ENCODE assay signal across 15 cellular contexts in genomic region chr5:128469924-128470323, GRCh38.
A peak's percentile ranks its signal among the peaks of the same experiment; 100 is the strongest.
DNase-seq lines count a peak whose midpoint lies in the region; ATAC-seq and TF ChIP-seq lines count a peak whose summit lies in the region.
"Had no signal": no experiment of that assay in that cellular context is flagged by ENCODE, and none has a peak within 500 bp of the region (broad histone marks: within the 10 kb centered on the region; RNA-seq: fewer than 3 reads in every experiment).

No MANE protein-coding gene starts in this region.

- no peak for TF ChIP-seq CTCF in fibroblast of the aortic adventitia (IDR thresholded peaks at IDR 0.05; ENCODE audit: insufficient read depth, low read length)
- TF ChIP-seq CTCF in osteocyte (IDR thresholded peaks at IDR 0.05): no peak

- peaks cover 69% of the 10 kb centered on the region for H3K36me3 Mint-ChIP-seq in osteocyte (ENCODE audit: unreplicated experiment)
- H3K36me3 Mint-ChIP-seq: CD4-positive, alpha-beta memory T cell had no signal

- ATAC-seq in GM18873 (IDR thresholded peaks at IDR 0.05; ENCODE audit: low FRiP score, unreplicated experiment): no peak

- H3K4me1 Mint-ChIP-seq in osteocyte (ENCODE audit: unreplicated experiment): peaks cover 39% of the 10 kb centered on the region
- H3K4me1 Mint-ChIP-seq: CD4-positive, alpha-beta memory T cell had no signal

- no peak overlapping the region for H3K4me3 ChIP-seq in fibroblast of the aortic adventitia (ENCODE audit: low read depth, low read length)

- DNase-seq in GM03348 (ENCODE audit: low spot score) (peak; percentile 10), amniotic epithelial cell (ENCODE audit: low read depth) (peak; percentile 55), fibroblast of the aortic adventitia (ENCODE audit: low read depth) (peak; percentile 39), osteocyte (ENCODE audit: extremely low spot score, unreplicated experiment) (no peak)
- no peak for DNase-seq in activated naive CD4-positive, alpha-beta T cell treated with anti-CD3 and anti-CD28 coated beads, Interleukin-2, amount 50 U/mL, for 16 hours
- DNase-seq in activated CD8-positive, alpha-beta memory T cell treated with anti-CD3 and anti-CD28 coated beads for 24 hours: no peak
- DNase-seq: BE2C; CD4-positive, alpha-beta memory T cell; DND-41; Kasumi-1; NCI-H187 treated with DMSO at 0.1 percent for 48 hours; NCI-H2171; NCI-H524 treated with DMSO at 0.1 percent for 48 hours; OCI-M1 had no signal

- no peak overlapping the region for H3K4me3 Mint-ChIP-seq in osteocyte (ENCODE audit: unreplicated experiment)
- H3K4me3 Mint-ChIP-seq: CD4-positive, alpha-beta memory T cell had no signal

- no peaks in the 10 kb centered on the region for H3K27me3 Mint-ChIP-seq in osteocyte (ENCODE audit: unreplicated experiment)
- H3K27me3 Mint-ChIP-seq: CD4-positive, alpha-beta memory T cell had no signal

- peak overlapping the region; percentile 5 for H3K27ac Mint-ChIP-seq in osteocyte (ENCODE audit: unreplicated experiment)
- H3K27ac Mint-ChIP-seq: CD4-positive, alpha-beta memory T cell had no signal

- H3K9me3 Mint-ChIP-seq in osteocyte (ENCODE audit: unreplicated experiment): no peaks in the 10 kb centered on the region

Comparison
In these comparisons a context has a peak if more than half of its experiments do, and no peak if none do; other contexts are left out.
1. DNase-seq: peak in GM03348 (single experiment), amniotic epithelial cell (single experiment) and fibroblast of the aortic adventitia (single experiment); none in osteocyte (single experiment), activated naive CD4-positive, alpha-beta T cell treated with anti-CD3 and anti-CD28 coated beads, Interleukin-2, amount 50 U/mL, for 16 hours (single experiment) and activated CD8-positive, alpha-beta memory T cell treated with anti-CD3 and anti-CD28 coated beads for 24 hours (single experiment).